In the genomic region with DNA sequence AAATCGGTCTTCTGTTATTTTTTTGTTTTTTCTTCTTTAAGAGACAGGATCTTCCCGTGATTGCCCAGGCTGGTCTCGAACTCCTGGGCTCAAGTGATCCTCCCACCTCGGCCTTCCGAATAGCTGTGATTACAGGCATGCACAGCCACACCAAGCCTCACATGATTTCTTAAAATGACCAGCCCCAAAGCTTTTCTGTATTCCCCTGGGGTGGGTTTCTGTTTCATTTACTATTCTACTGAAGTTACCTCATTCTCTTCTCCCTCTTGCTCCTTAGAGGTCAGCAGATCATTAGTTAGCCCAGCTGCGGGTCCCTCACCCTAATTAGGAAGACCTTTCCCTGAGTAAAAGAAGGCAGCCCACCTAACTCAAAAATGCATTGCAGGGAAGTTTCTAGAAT, we compare ENCODE assay signal across 17 cellular contexts. TPM values are rescaled to one million over a fixed set of nuclear protein-coding genes. Genes with fewer than 3 reads are reported as not detected.
A peak's percentile ranks its signal among the peaks of the same experiment; 100 is the strongest.
DNase-seq lines count a peak whose midpoint lies in the region; ATAC-seq and TF ChIP-seq lines count a peak whose summit lies in the region.
"Had no signal": no experiment of that assay in that cellular context is flagged by ENCODE, and none has a peak within 500 bp of the region (broad histone marks: within the 10 kb centered on the region; RNA-seq: fewer than 3 reads in every experiment).

No MANE protein-coding gene starts in this region.

- H3K4me1 Mint-ChIP-seq in naive B cell, result peaks cover 40 to 52% (median 44%) of the 10 kb centered on the region in 3 donors

- peak overlapping the region in 4 of 6 donors; percentile 56 to 97 (median 88) for H3K27ac Mint-ChIP-seq in naive B cell
- H3K27ac Mint-ChIP-seq: activated CD4-positive, alpha-beta T cell treated with anti-CD3 and anti-CD28 coated beads, Interleukin-2, amount 10 ng/mL, durations not matched to agents 7 days and 5 days had no signal

- DNase-seq in GM10266 (ENCODE audit: extremely low spot score) (peak; percentile 52), naive B cell (no peak), ureter (ENCODE audit: low spot score) (no peak), NCI-H187 (lab: John Stamatoyannopoulos, UW) (no peak)
- DNase-seq in effector CD4-positive, alpha-beta T cell, result no peak
- DNase-seq: activated CD4-positive, alpha-beta T cell treated with anti-CD3 and anti-CD28 coated beads, Interleukin-2, amount 10 ng/mL, durations not matched to agents 7 days and 5 days; activated T-cell treated with anti-CD3 and anti-CD28 coated beads, Interleukin-2, amount 50 U/mL, for 1 hour; colonic mucosa; DMS 273 treated with DMSO at 0.1 percent for 48 hours; glutamatergic neuron; NCI-H2227 treated with DMSO at 0.1 percent for 48 hours; SHP77 treated with DMSO at 0.1 percent for 48 hours; stimulated activated naive CD4-positive, alpha-beta T cell treated with Interleukin-2 at 50 U/mL for 16 hours; uterus had no signal

- peak overlapping the region in 2 of 8 donors; percentile 70 to 84 for H3K4me3 Mint-ChIP-seq in naive B cell
- H3K4me3 Mint-ChIP-seq: activated CD4-positive, alpha-beta T cell treated with anti-CD3 and anti-CD28 coated beads, Interleukin-2, amount 10 ng/mL, durations not matched to agents 7 days and 5 days had no signal

- H3K36me3 Mint-ChIP-seq in naive B cell, result peaks cover 6 to 15% of the 10 kb centered on the region in 2 donors

- H3K9me3 Mint-ChIP-seq in naive B cell, result no peaks in the 10 kb centered on the region
- H3K9me3 Mint-ChIP-seq: activated CD4-positive, alpha-beta T cell treated with anti-CD3 and anti-CD28 coated beads, Interleukin-2, amount 10 ng/mL, durations not matched to agents 7 days and 5 days had no signal

- no peak for TF ChIP-seq CTCF in GM10266 (IDR thresholded peaks at IDR 0.05; ENCODE audit: control insufficient read depth, insufficient read depth, low read depth, missing control alignments)

- H3K27me3 Mint-ChIP-seq in naive B cell, result no peaks in the 10 kb centered on the region
- H3K27me3 Mint-ChIP-seq: activated CD4-positive, alpha-beta T cell treated with anti-CD3 and anti-CD28 coated beads, Interleukin-2, amount 10 ng/mL, durations not matched to agents 7 days and 5 days had no signal

- ATAC-seq in GM19438 (IDR thresholded peaks at IDR 0.05; ENCODE audit: low read depth, unreplicated experiment) (peak; percentile 56), HG03432 (IDR thresholded peaks at IDR 0.05; ENCODE audit: unreplicated experiment) (peak; percentile 78), naive B cell (ENCODE audit: low read depth in 2 of 2) (no peak), HG03521 (IDR thresholded peaks at IDR 0.05; ENCODE audit: unreplicated experiment) (no peak)

RNA-seq across cellular contexts. Expression of a gene that starts 27.6 kb away (rescaled TPM):
- 1 to 10 TPM; 2.1 to 5.8 (median 3.0) TPM for polyA plus RNA-seq in naive B cell (ENCODE audit: low read depth in 6 of 6)
- total RNA-seq in ureter, result 32.4 TPM

RNA-seq across cellular contexts. Expression of a gene that starts 39.4 kb away (rescaled TPM):
- 10 to 100 TPM; 16.6 to 21.0 (median 18.6) TPM for polyA plus RNA-seq in naive B cell (ENCODE audit: low read depth in 6 of 6)
- 27.8 TPM for total RNA-seq in ureter

Comparison
In these comparisons a context has a peak if more than half of its experiments do, and no peak if none do; other contexts are left out.
1. ATAC-seq: peak in GM19438 (single experiment) and HG03432 (single experiment); none in naive B cell (0 of 2) and HG03521 (single experiment).